26 cellular contexts compared by ENCODE assay signal in the genomic region with DNA sequence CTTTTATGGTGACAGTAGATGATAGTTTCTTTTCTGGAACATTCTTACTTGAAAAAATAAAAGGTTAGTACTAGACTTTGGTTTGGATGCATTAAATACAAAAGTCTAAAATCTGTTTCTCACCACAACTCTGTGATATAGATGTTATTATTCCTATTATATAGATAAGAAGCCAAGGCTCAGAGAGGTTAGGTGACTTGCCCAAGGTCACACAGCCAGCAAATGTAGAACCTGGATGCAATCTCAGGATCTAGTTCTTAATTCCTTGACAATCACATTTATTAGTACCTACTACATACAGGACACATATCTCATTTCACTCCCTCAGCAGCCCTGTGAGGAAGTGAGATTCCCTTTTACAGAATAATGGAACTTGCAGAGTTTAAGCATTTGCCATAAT. TPM values are rescaled to one million over a fixed set of nuclear protein-coding genes. Genes with fewer than 3 reads are reported as not detected.
DNase-seq lines count a peak whose midpoint lies in the region; ATAC-seq, FAIRE-seq and TF ChIP-seq lines count a peak whose summit lies in the region.
"Had no signal": no experiment of that assay in that cellular context is flagged by ENCODE, and none has a peak within 500 bp of the region (broad histone marks: within the 10 kb centered on the region; RNA-seq: fewer than 3 reads in every experiment).

No MANE protein-coding gene starts in this region.

- H4K20me1 ChIP-seq in GM23338 (replicated peaks; ENCODE audit: insufficient read depth) (no peaks in the 10 kb centered on the region), K562 (replicated peaks; ENCODE audit: control insufficient read depth, insufficient read depth, low read length) (no peaks in the 10 kb centered on the region; the same call in 1 of the 2 replicates)
- H4K20me1 ChIP-seq: BLaER1 treated with 17β-estradiol and CSF1 and Interleukin-3, amounts not matched to agents 10 nM and 100 nM had no signal

- H3K27ac Mint-ChIP-seq in GM23338 = no peak overlapping the region
- H3K27ac Mint-ChIP-seq in effector memory CD8-positive, alpha-beta T cell = no peak overlapping the region
- H3K27ac Mint-ChIP-seq: CD14-positive monocyte; CD4-positive, alpha-beta T cell; CD8-positive, alpha-beta memory T cell had no signal

- TF ChIP-seq EP300 in K562 (IDR thresholded peaks at IDR 0.05; ENCODE audit: low read length) = no peak

- POLR2A ChIA-PET in K562 (lab: Yijun Ruan, JAX) = interaction anchor here (0.9 kb wide), 1 partner anchor 18 kb away, joined by 4 read pairs; no protein-coding TSS in a partner anchor

- H3K9me3 Mint-ChIP-seq in GM23338 = no peaks in the 10 kb centered on the region
- no peaks in the 10 kb centered on the region for H3K9me3 Mint-ChIP-seq in effector memory CD8-positive, alpha-beta T cell
- H3K9me3 Mint-ChIP-seq: CD4-positive, alpha-beta T cell; CD8-positive, alpha-beta memory T cell had no signal

- ATAC-seq in GM23338 (no peak), K562 (no peak), right lobe of liver (no peak), heart left ventricle (no peak)
- ATAC-seq in effector memory CD8-positive, alpha-beta T cell (replicated peaks) = no peak
- ATAC-seq: A549 had no signal

- H3K27me3 Mint-ChIP-seq in GM23338 (ENCODE audit: insufficient read depth, low read depth, poor library complexity) = no peaks in the 10 kb centered on the region
- peaks cover 13 to 22% of the 10 kb centered on the region in 2 donors for H3K27me3 Mint-ChIP-seq in effector memory CD8-positive, alpha-beta T cell
- H3K27me3 Mint-ChIP-seq: CD4-positive, alpha-beta T cell had no signal

- H3K4me2 ChIP-seq in GM23338 (no peak overlapping the region), K562 (ENCODE audit: insufficient read depth, low read length) (no peak overlapping the region)
- H3K4me2 ChIP-seq: BLaER1 treated with 17β-estradiol and CSF1 and Interleukin-3, amounts not matched to agents 10 nM and 100 nM had no signal

- H3F3A ChIP-seq in GM23338 (replicated peaks; ENCODE audit: low read depth) = no peaks in the 10 kb centered on the region

- no TSS peak for BruUV-seq in K562 (replicated peaks; lab: Mats Ljungman, UMichigan)

- in situ Hi-C loops in K562 (cut with MboI) = no loop called here

- H3K9ac ChIP-seq in K562 (ENCODE audit: insufficient read depth in 1 of 2, low read depth in 2 of 2, low read length in 2 of 2) = no peak overlapping the region
- H3K9ac ChIP-seq: BLaER1 treated with 17β-estradiol and CSF1 and Interleukin-3, amounts not matched to agents 10 nM and 100 nM; GM23248 had no signal

- FAIRE-seq in K562 (lab: Jason Lieb, UNC) = no peak
- peak; percentile 43 for FAIRE-seq in islet of Langerhans (lab: Jason Lieb, UNC)
- no peak for FAIRE-seq in frontal cortex (lab: Jason Lieb, UNC)
- FAIRE-seq: A549, GM12892, GM19239, H54 had no signal

- H3K27ac ChIP-seq in GM23338 (ENCODE audit: low read depth) = no peak overlapping the region
- no peak overlapping the region for H3K27ac ChIP-seq in K562 (ENCODE audit: extremely low read depth, low read depth, low read length)
- peak overlapping the region in 2 of 3 donors; percentile 60 to 83 for H3K27ac ChIP-seq in right lobe of liver
- no peak overlapping the region for H3K27ac ChIP-seq in heart left ventricle
- H3K27ac ChIP-seq: BLaER1 treated with 17β-estradiol and CSF1 and Interleukin-3, amounts not matched to agents 10 nM and 100 nM; GM23248 had no signal

- H3K4me3 Mint-ChIP-seq in GM23338 = no peak overlapping the region
- H3K4me3 Mint-ChIP-seq in effector memory CD8-positive, alpha-beta T cell = no peak overlapping the region
- H3K4me3 Mint-ChIP-seq: CD14-positive monocyte; CD4-positive, alpha-beta T cell; CD8-positive, alpha-beta memory T cell had no signal

- no peaks in the 10 kb centered on the region for H3K9me2 ChIP-seq in GM23338 (ENCODE audit: insufficient read depth)

- no peaks in the 10 kb centered on the region for H3K9me1 ChIP-seq in K562 (ENCODE audit: control insufficient read depth, insufficient read depth, low read length)

- no peaks in the 10 kb centered on the region for H3K36me3 ChIP-seq in GM23338 (ENCODE audit: insufficient read depth)
- H3K36me3 ChIP-seq in K562 (ENCODE audit: control insufficient read depth, insufficient read depth, low read length) = no peaks in the 10 kb centered on the region
- H3K36me3 ChIP-seq in right lobe of liver = no peaks in the 10 kb centered on the region
- H3K36me3 ChIP-seq in heart left ventricle = no peaks in the 10 kb centered on the region
- H3K36me3 ChIP-seq: BE2C; BLaER1 treated with 17β-estradiol and CSF1 and Interleukin-3, amounts not matched to agents 10 nM and 100 nM; HAP-1 had no signal

- H3K9me3 ChIP-seq in K562 (replicated peaks; ENCODE audit: control insufficient read depth, insufficient read depth, low read depth, low read length) (no peaks in the 10 kb centered on the region), right lobe of liver (no peaks in the 10 kb centered on the region), heart left ventricle (no peaks in the 10 kb centered on the region)
- H3K9me3 ChIP-seq: A549; BE2C; BLaER1 treated with 17β-estradiol and CSF1 and Interleukin-3, amounts not matched to agents 10 nM and 100 nM; HAP-1 had no signal

- no peak for TF ChIP-seq POLR2A in K562 (conservative IDR thresholded peaks at IDR 0.05)
- no peak for TF ChIP-seq POLR2A in right lobe of liver (IDR thresholded peaks at IDR 0.05)
- no peak for TF ChIP-seq POLR2A in heart left ventricle (IDR thresholded peaks at IDR 0.05)

- no peaks in the 10 kb centered on the region for H3K79me2 ChIP-seq in GM23338 (replicated peaks; ENCODE audit: insufficient read depth)
- no peaks in the 10 kb centered on the region for H3K79me2 ChIP-seq in K562 (ENCODE audit: control insufficient read depth, insufficient read depth, low read length)

- H3K36me3 Mint-ChIP-seq in GM23338 (ENCODE audit: low read depth) = no peaks in the 10 kb centered on the region
- no peaks in the 10 kb centered on the region for H3K36me3 Mint-ChIP-seq in effector memory CD8-positive, alpha-beta T cell (ENCODE audit: insufficient read depth)
- H3K36me3 Mint-ChIP-seq: CD14-positive monocyte; CD8-positive, alpha-beta memory T cell had no signal

- no peaks in the 10 kb centered on the region for H3K27me3 ChIP-seq in GM23338 (ENCODE audit: insufficient read depth)
- peaks cover 4 to 5% of the 10 kb centered on the region in 2 experiments; a peak in 2 of 5 replicates for H3K27me3 ChIP-seq in K562 (ENCODE audit: control insufficient read depth in 2 of 2, insufficient read depth in 2 of 2, low read length in 2 of 2)
- H3K27me3 ChIP-seq in right lobe of liver = no peaks in the 10 kb centered on the region
- no peaks in the 10 kb centered on the region for H3K27me3 ChIP-seq in heart left ventricle
- H3K27me3 ChIP-seq: BE2C; BLaER1 treated with 17β-estradiol and CSF1 and Interleukin-3, amounts not matched to agents 10 nM and 100 nM had no signal

- intact Hi-C loops in K562 (cut with micrococcal nuclease) (no loop called here), right lobe of liver (cut with DNase I) (no loop called here), heart left ventricle (cut with DNase I) (no loop called here)

- H3K4me1 Mint-ChIP-seq in GM23338 = peaks cover 7% of the 10 kb centered on the region; the same call in 2 of the 3 replicates
- H3K4me1 Mint-ChIP-seq in effector memory CD8-positive, alpha-beta T cell (ENCODE audit: low read depth in 2 of 2) = no peaks in the 10 kb centered on the region
- H3K4me1 Mint-ChIP-seq: CD14-positive monocyte; CD8-positive, alpha-beta memory T cell had no signal

- TF ChIP-seq RAD21 in K562 (CRISPR knock-in tag; conservative IDR thresholded peaks at IDR 0.05 in 1 of 2, IDR thresholded peaks at IDR 0.05 in 1 of 2) = no peak

- H3K4me1 ChIP-seq in GM23338 (ENCODE audit: insufficient read depth) (no peaks in the 10 kb centered on the region), K562 (replicated peaks in 1 of 2; ENCODE audit: control insufficient read depth in 2 of 2, insufficient read depth in 2 of 2, low read length in 2 of 2) (no peaks in the 10 kb centered on the region), right lobe of liver (peaks cover 0 to 45% (median 22%) of the 10 kb centered on the region in 4 donors), heart left ventricle (peaks cover 0 to 26% (median 7%) of the 10 kb centered on the region in 12 donors)
- H3K4me1 ChIP-seq: BLaER1 treated with 17β-estradiol and CSF1 and Interleukin-3, amounts not matched to agents 10 nM and 100 nM; HAP-1 had no signal

- CTCF ChIA-PET in K562 (lab: Yijun Ruan, JAX; ENCODE audit: low intra/inter-chr PET ratio) = no interaction called here

- TF ChIP-seq CTCF in GM23338 (conservative IDR thresholded peaks at IDR 0.05; ENCODE audit: low read depth in 2 of 2) (no peak), K562 (IDR thresholded peaks at IDR 0.05 in 2 of 3, conservative IDR thresholded peaks at IDR 0.05 in 1 of 3; ENCODE audit: insufficient read depth in 2 of 3, low read depth in 1 of 3, low read length in 3 of 3) (no peak), right lobe of liver (IDR thresholded peaks at IDR 0.05) (no peak), heart left ventricle (IDR thresholded peaks at IDR 0.05) (no peak)

- DNase-seq in GM23338 (ENCODE audit: low spot score) = no peak
- DNase-seq in K562 (ENCODE audit: extremely low read depth in 1 of 4, low spot score in 3 of 4) = no peak
- DNase-seq in right lobe of liver = no peak
- no peak for DNase-seq in GF-D8 (lab: John Stamatoyannopoulos, UW)
- no peak for DNase-seq in heart left ventricle
- no peak for DNase-seq in effector memory CD8-positive, alpha-beta T cell
- no peak for DNase-seq in frontal cortex (ENCODE audit: low spot score in 2 of 2)
- DNase-seq: 8988T; ACHN; AML-193; BE2C; CD4-positive, alpha-beta T cell; CD8-positive, alpha-beta memory T cell; DMS 273 treated with DMSO at 0.1 percent for 48 hours; DMS79; EL; GDM1; GM23248 had no signal

- H3K4me3 ChIP-seq in GM23338 = no peak overlapping the region
- no peak overlapping the region for H3K4me3 ChIP-seq in K562
- no peak overlapping the region for H3K4me3 ChIP-seq in right lobe of liver
- no peak overlapping the region for H3K4me3 ChIP-seq in heart left ventricle
- H3K4me3 ChIP-seq: A549; BLaER1 treated with 17β-estradiol and CSF1 and Interleukin-3, amounts not matched to agents 10 nM and 100 nM; GM23248; HAP-1 had no signal

- H2AFZ ChIP-seq in GM23338 = 0 out of 2 replicates have a peak overlapping the region, but pooled peaks have one; percentile 47
- H2AFZ ChIP-seq in K562 (ENCODE audit: low read depth, low read length) = no peak overlapping the region
- H2AFZ ChIP-seq: GM23248 had no signal

RNA-seq across cellular contexts. Expression of gene SMCO4, which starts 26.3 kb away (rescaled TPM):
- total RNA-seq in GM23338 (2014; rRNA removed; shearing (Covaris generic)) = 21.9 and 49.0 TPM in 2 replicates
- polyA plus RNA-seq in GM23338 (2016; fragmentation: Nextera tagmentation; extraction: Ambion mirVana) (42.2 and 47.6 TPM in 2 replicates), K562 (2011; rRNA removed) (9.5 and 11.5 TPM in 2 replicates), K562 (2014; fragmentation: Illumina TruSeq; extraction: Trizol) (15.4 and 22.3 TPM in 2 replicates), K562 (2014; fragmentation: Nextera tagmentation; extraction: Ambion mirVana) (1 to 10 TPM; 1.8 to 2.2 TPM), K562 (2014; rRNA removed) (18.3 and 27.8 TPM in 2 replicates), heart left ventricle (10 to 100 TPM; 39.7 to 81.4 TPM)
- total RNA-seq in K562 (2011; cell fraction: chromatin; rRNA removed; ENCODE audit: low replicate concordance) = 1.7 and 3.1 TPM in 2 replicates
- 3.3 and 4.8 TPM in 2 replicates for total RNA-seq in K562 (2011; cell fraction: nucleolus; rRNA removed)
- 3.3 and 5.0 TPM in 2 replicates for total RNA-seq in K562 (2011; cell fraction: nucleoplasm; rRNA removed)
- total RNA-seq in K562 (2014; rRNA removed) (15.3 and 36.6 TPM in 2 replicates), K562 (2014; rRNA removed; fragmentation: Illumina TruSeq; extraction: Trizol) (16.0 and 19.1 TPM in 2 replicates), K562 (2015; rRNA removed; fragmentation: Illumina TruSeq; extraction: Trizol) (14.1 and 21.1 TPM in 2 replicates), K562 (2021) (16.9 and 18.5 TPM in 2 replicates), right lobe of liver (100 to 1,000 TPM in 1 of 6 experiments, 10 to 100 TPM in 5; 43.5 to 106 (median 51.8) TPM), heart left ventricle (10 to 100 TPM; 28.5 to 71.7 (median 52.5) TPM), frontal cortex (2.9 TPM)
- 8.6 and 11.3 TPM in 2 replicates for polyA plus RNA-seq in K562 (2011; cell fraction: cytosol; rRNA removed)
- 2.6 and 5.4 TPM in 2 replicates for polyA plus RNA-seq in K562 (2011; cell fraction: nucleus; rRNA removed)
- polyA plus RNA-seq in K562 (2012) = 36.6 and 56.8 TPM in 2 replicates
- 3.3 and 3.5 TPM in 2 replicates for polyA minus RNA-seq in K562 (2011; rRNA and poly(A)+ RNA removed)
- 5.6 TPM in 1 of 2 replicates, not detected in the other for polyA minus RNA-seq in K562 (2011; cell fraction: cytosol; rRNA and poly(A)+ RNA removed)
- 1.4 and 1.6 TPM in 2 replicates for polyA minus RNA-seq in K562 (2011; cell fraction: nucleus; rRNA and poly(A)+ RNA removed)

Comparison
In these comparisons a context has a peak if more than half of its experiments do, and no peak if none do; other contexts are left out.
1. H3K27ac ChIP-seq: peak in right lobe of liver (2 of 3); none in GM23338 (single experiment), K562 (single experiment) and heart left ventricle (0 of 12).